8 cellular contexts compared by ENCODE assay signal in genomic region chr4:111937368-111937767, GRCh38.
DNase-seq lines count a peak whose midpoint lies in the region; ATAC-seq and TF ChIP-seq lines count a peak whose summit lies in the region.

No MANE protein-coding gene starts in this region.

- H3K27me3 ChIP-seq in PC-3 (ENCODE audit: low read length): peaks cover 30% of the 10 kb centered on the region; the same call in 1 of the 2 replicates
- H3K27me3 ChIP-seq in transverse colon: peaks cover 8% of the 10 kb centered on the region

- intact Hi-C loops in PC-3 (cut with micrococcal nuclease): loop anchor here (2.0 kb wide), 1 partner anchor 295 kb away; no protein-coding TSS in a partner anchor
- intact Hi-C loops in transverse colon (cut with DNase I; ENCODE audit: low total_unique reads): no loop called here

- ATAC-seq in GM19043 (IDR thresholded peaks at IDR 0.05; ENCODE audit: low read depth, unreplicated experiment) (peak; percentile 76), HG03280 (IDR thresholded peaks at IDR 0.05; ENCODE audit: unreplicated experiment) (peak; percentile 67), PC-3 (peak; percentile 70)

- H3K36me3 ChIP-seq in PC-3 (ENCODE audit: low read depth, low read length): no peaks in the 10 kb centered on the region
- no peaks in the 10 kb centered on the region for H3K36me3 ChIP-seq in transverse colon

- BruUV-seq in PC-3 (replicated peaks; lab: Mats Ljungman, UMichigan): no TSS peak

- TF ChIP-seq CTCF in PC-3 (conservative IDR thresholded peaks at IDR 0.05; ENCODE audit: low read depth, low read length) (peak; percentile 56), transverse colon (IDR thresholded peaks at IDR 0.05) (peak in 2 of 5 experiments; percentile 8 to 20)

- no peak for TF ChIP-seq EP300 in transverse colon (IDR thresholded peaks at IDR 0.05; ENCODE audit: low read depth)

- no peak overlapping the region for H2AFZ ChIP-seq in PC-3 (ENCODE audit: low read length)

- POLR2A ChIA-PET in PC-3 (lab: Charles Lee; ENCODE audit: unreplicated experiment): no interaction called here

- H3K9ac ChIP-seq in PC-3 (ENCODE audit: low read length): no peak overlapping the region

- DNase-seq in Ammon's horn (ENCODE audit: low spot score) (peak; percentile 12), PC-3 (peak; percentile 43), inferior parietal cortex (ENCODE audit: extremely low spot score) (peak; percentile 17), amniotic stem cell (lab: John Stamatoyannopoulos, UW) (no peak), transverse colon (no peak)
- no peak for DNase-seq in activated T-cell treated with anti-CD3 and anti-CD28 coated beads, Interleukin-2, amount 50 U/mL, for 48 hours

- H3K4me1 ChIP-seq in PC-3 (ENCODE audit: insufficient read depth, low read length) (no peaks in the 10 kb centered on the region), transverse colon (no peaks in the 10 kb centered on the region)

- H3F3A ChIP-seq in PC-3 (ENCODE audit: low read length, unreplicated experiment): no peaks in the 10 kb centered on the region

- H3K4me3 ChIP-seq in PC-3 (ENCODE audit: low read length) (no peak overlapping the region), transverse colon (no peak overlapping the region)

- no peak overlapping the region for H3K4me2 ChIP-seq in PC-3 (ENCODE audit: low read length)

- no peaks in the 10 kb centered on the region for H3K79me2 ChIP-seq in PC-3 (ENCODE audit: low read length)

- H4K20me1 ChIP-seq in PC-3 (ENCODE audit: low read length): no peaks in the 10 kb centered on the region

- no peaks in the 10 kb centered on the region for H3K9me2 ChIP-seq in PC-3 (replicated peaks; ENCODE audit: low read length)

- in situ Hi-C loops in transverse colon (cut with MboI; ENCODE audit: low pct_ligation_motif_present in 1 of 4, low pct_unique_long_range_greater_than_20kb in 1 of 4, low sequenced_read_pairs in 3 of 4): loop anchor here in 2 of 4 donors (10.0 to 25.0 kb wide), 2 partner anchors 97 to 300 kb away; no protein-coding TSS in a partner anchor

- no peaks in the 10 kb centered on the region for H3K9me3 ChIP-seq in PC-3 (ENCODE audit: low read length)
- H3K9me3 ChIP-seq in transverse colon: no peaks in the 10 kb centered on the region

- TF ChIP-seq POLR2A in transverse colon (IDR thresholded peaks at IDR 0.05): no peak

- CTCF ChIA-PET in PC-3 (lab: Charles Lee): interaction anchor here (0.5 to 1.0 kb wide), 4 partner anchors 12 to 329 kb away, joined by 3 to 5 read pairs (median 4); no protein-coding TSS in a partner anchor

- H3K27ac ChIP-seq in PC-3 (ENCODE audit: low read length) (no peak overlapping the region), transverse colon (no peak overlapping the region)

Comparison
In these comparisons a context has a peak if more than half of its experiments do, and no peak if none do; other contexts are left out.
1. DNase-seq: peak in Ammon's horn (single experiment), PC-3 (single experiment) and inferior parietal cortex (single experiment); none in amniotic stem cell (single experiment), activated T-cell treated with anti-CD3 and anti-CD28 coated beads, Interleukin-2, amount 50 U/mL, for 48 hours (0 of 2) and transverse colon (single experiment).
2. Peak in every context shown above with its lines, with median percentiles within 50 percentile points of each other: ATAC-seq.